Comparison of ENCODE assay signal across 12 cellular contexts in the genomic region with DNA sequence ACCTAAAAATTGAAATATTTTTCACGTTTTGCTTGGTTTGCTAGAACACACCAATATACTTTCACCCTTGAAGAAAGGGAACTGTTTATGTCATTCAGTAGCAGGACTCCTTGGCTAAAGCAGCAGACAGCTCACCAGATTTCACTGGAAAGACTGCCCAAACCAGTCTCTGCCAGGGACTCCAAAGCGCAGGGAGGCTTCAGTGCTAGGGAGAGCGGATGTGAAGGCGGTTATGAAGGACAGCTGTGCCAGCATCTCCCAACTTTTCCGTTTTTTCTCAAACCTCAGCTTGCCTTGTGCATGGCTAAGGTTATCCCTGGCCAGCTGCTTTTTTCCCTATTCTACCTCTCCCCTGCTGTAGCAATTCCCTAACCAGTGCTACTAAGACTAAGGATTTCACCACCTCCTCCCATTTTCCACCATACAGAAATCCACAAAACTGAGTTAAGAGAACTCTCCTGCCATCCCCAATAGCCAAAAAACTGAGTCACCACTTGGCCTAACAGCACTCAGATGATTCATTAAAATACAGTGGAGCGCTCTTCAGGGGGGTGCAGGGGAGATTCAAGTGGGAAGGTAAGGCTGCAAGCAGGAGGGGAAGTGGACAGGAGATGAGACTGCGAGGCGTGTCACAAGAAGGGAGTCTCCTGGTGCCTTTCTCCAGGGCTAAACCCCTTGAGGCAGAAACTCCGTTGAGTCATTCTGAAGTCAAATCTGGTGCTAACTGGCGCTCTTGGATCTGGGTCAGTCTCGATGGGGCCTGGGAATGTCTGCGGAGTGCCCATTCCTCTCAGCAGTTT.
DNase-seq lines count a peak whose midpoint lies in the region; ATAC-seq, FAIRE-seq and TF ChIP-seq lines count a peak whose summit lies in the region.
"Had no signal": no experiment of that assay in that cellular context is flagged by ENCODE, and none has a peak within 500 bp of the region (broad histone marks: within the 10 kb centered on the region; RNA-seq: fewer than 3 reads in every experiment).

No MANE protein-coding gene starts in this region.

- H3K9ac ChIP-seq in neuronal stem cell (ENCODE audit: low read depth, low read length, poor library complexity) = peak overlapping the region; percentile 12

- H3K4me2 ChIP-seq in PC-9 = peak overlapping the region; percentile 75
- H3K4me2 ChIP-seq in neuronal stem cell (ENCODE audit: insufficient read depth, low read length, poor library complexity, severe bottlenecking) = no peak overlapping the region

- CTCF ChIA-PET in PC-9 (lab: Charles Lee) = interaction anchor here (0.6 to 1.0 kb wide), 2 partner anchors 31 to 71 kb away, joined by 3 read pairs; no protein-coding TSS in a partner anchor

- H2BK12ac ChIP-seq in neuronal stem cell (ENCODE audit: low read length) = no peak overlapping the region

- H3K27me3 ChIP-seq in PC-9 (ENCODE audit: insufficient read depth, low read depth) (no peaks in the 10 kb centered on the region), esophagus squamous epithelium (peaks cover 0 to 8% (median 0%) of the 10 kb centered on the region in 4 donors), neuronal stem cell (ENCODE audit: control insufficient read depth in 3 of 3, insufficient read depth in 3 of 3, low read depth in 1 of 3, low read length in 3 of 3) (no peaks in the 10 kb centered on the region), testis (no peaks in the 10 kb centered on the region)
- H3K27me3 ChIP-seq: body of pancreas had no signal

- H3K4me3 ChIP-seq in AG09309 (ENCODE audit: control insufficient read depth, low read depth, low read length) = no peak overlapping the region
- peak overlapping the region; percentile 39; the same call in 1 of the 2 replicates for H3K4me3 ChIP-seq in PC-9
- peak overlapping the region in 1 of 4 donors; percentile 27 for H3K4me3 ChIP-seq in esophagus squamous epithelium
- H3K4me3 ChIP-seq in neuronal stem cell (ENCODE audit: low read length in 2 of 2) = no peak overlapping the region
- no peak overlapping the region for H3K4me3 ChIP-seq in testis
- H3K4me3 ChIP-seq: body of pancreas had no signal

- DNase-seq in AG09309 (ENCODE audit: low read depth) = peak; percentile 63
- DNase-seq in PC-9 = peak; percentile 74 to 79
- no peak for DNase-seq in esophagus squamous epithelium (lab: John Stamatoyannopoulos, UW)
- no peak for DNase-seq in neuronal stem cell (ENCODE audit: low spot score)
- DNase-seq in GDM1 (lab: John Stamatoyannopoulos, UW) = no peak
- no peak for DNase-seq in GM12892 (ENCODE audit: insufficient read length)
- DNase-seq in testis = no peak
- DNase-seq: activated CD4-positive, CD25-positive, alpha-beta regulatory T cell treated with anti-CD3 and anti-CD28 coated beads, Interleukin-2, amount 50 U/mL, for 72 hours; body of pancreas; NCI-H2029 treated with DMSO at 0.1 percent for 48 hours had no signal

- H3K27ac ChIP-seq in PC-9 = peak overlapping the region; percentile 98
- peak overlapping the region; percentile 48 to 72 (median 62) for H3K27ac ChIP-seq in esophagus squamous epithelium
- H3K27ac ChIP-seq in neuronal stem cell (replicated peaks; ENCODE audit: low read length) = no peak overlapping the region
- no peak overlapping the region for H3K27ac ChIP-seq in testis
- H3K27ac ChIP-seq: body of pancreas had no signal

- H2BK5ac ChIP-seq in neuronal stem cell (ENCODE audit: low read length) = no peak overlapping the region

- H3F3A ChIP-seq in PC-9 (ENCODE audit: insufficient read depth, low read depth) = peaks cover 36% of the 10 kb centered on the region

- no peaks in the 10 kb centered on the region for H3K9me3 ChIP-seq in PC-9 (ENCODE audit: insufficient read depth, low read depth)
- no peaks in the 10 kb centered on the region for H3K9me3 ChIP-seq in esophagus squamous epithelium
- H3K9me3 ChIP-seq in neuronal stem cell (replicated peaks in 1 of 2; ENCODE audit: control insufficient read depth in 2 of 2, insufficient read depth in 1 of 2, low read depth in 1 of 2, low read length in 2 of 2) = no peaks in the 10 kb centered on the region
- H3K9me3 ChIP-seq in testis = no peaks in the 10 kb centered on the region
- H3K9me3 ChIP-seq: body of pancreas had no signal

- no peak overlapping the region for H2AK5ac ChIP-seq in neuronal stem cell (ENCODE audit: low read depth, low read length)

- FAIRE-seq in GM12892 (lab: Jason Lieb, UNC) = no peak

- H3K79me2 ChIP-seq in PC-9 (ENCODE audit: low read depth) = no peaks in the 10 kb centered on the region

- no peak overlapping the region for H2BK120ac ChIP-seq in neuronal stem cell (ENCODE audit: low read depth, low read length)

- H3K23ac ChIP-seq in neuronal stem cell (ENCODE audit: low read depth, low read length, poor library complexity) = no peak overlapping the region

- ATAC-seq in GM19324 (IDR thresholded peaks at IDR 0.05; ENCODE audit: low FRiP score, unreplicated experiment) = no peak
- ATAC-seq: body of pancreas, left lobe of liver had no signal

- H3K9me2 ChIP-seq in PC-9 (ENCODE audit: insufficient read depth) = no peaks in the 10 kb centered on the region

- no peak overlapping the region for H4K91ac ChIP-seq in neuronal stem cell (ENCODE audit: low read depth, low read length, poor library complexity)

- intact Hi-C loops in PC-9 (cut with micrococcal nuclease; ENCODE audit: unreplicated experiment) (loop anchor here (1.0 to 10.0 kb wide), 10 partner anchors 31 to 403 kb away; no protein-coding TSS in a partner anchor), esophagus squamous epithelium (cut with DNase I) (loop anchor here (5.0 kb wide), 1 partner anchor 330 kb away; no protein-coding TSS in a partner anchor), testis (cut with DNase I; ENCODE audit: low total_unique reads) (loop anchor here (5.0 kb wide), 1 partner anchor 420 kb away; no protein-coding TSS in a partner anchor)

- no peak overlapping the region for H2AFZ ChIP-seq in PC-9
- H2AFZ ChIP-seq in neuronal stem cell (ENCODE audit: low read length) = peak overlapping the region; percentile 46

- no peak overlapping the region for H3K18ac ChIP-seq in neuronal stem cell (ENCODE audit: low read length)

- H3K79me1 ChIP-seq in neuronal stem cell (ENCODE audit: low read depth, low read length) = no peaks in the 10 kb centered on the region

- no peak overlapping the region for H3K4ac ChIP-seq in neuronal stem cell (ENCODE audit: low read length)

- H2BK15ac ChIP-seq in neuronal stem cell (ENCODE audit: low read length) = no peak overlapping the region

- H3K4me1 ChIP-seq in PC-9 (replicated peaks; ENCODE audit: insufficient read depth) (peaks cover 54% of the 10 kb centered on the region), esophagus squamous epithelium (peaks cover 13 to 50% (median 29%) of the 10 kb centered on the region in 3 donors), neuronal stem cell (ENCODE audit: control insufficient read depth in 2 of 2, insufficient read depth in 1 of 2, low read depth in 1 of 2, low read length in 2 of 2) (peaks cover 2% of the 10 kb centered on the region in 2 donors), testis (no peaks in the 10 kb centered on the region)
- H3K4me1 ChIP-seq: body of pancreas had no signal

- no peak overlapping the region for H3K14ac ChIP-seq in neuronal stem cell (ENCODE audit: low read length)

- no TSS peak for BruUV-seq in PC-9 (replicated peaks; lab: Mats Ljungman, UMichigan)

- H4K8ac ChIP-seq in neuronal stem cell (ENCODE audit: low read depth, low read length) = no peak overlapping the region

- TF ChIP-seq CTCF in AG09309 (IDR thresholded peaks at IDR 0.05; ENCODE audit: control insufficient read depth, insufficient read depth, low read depth, low read length, missing control alignments) = no peak
- TF ChIP-seq CTCF in PC-9 (conservative IDR thresholded peaks at IDR 0.05) = no peak
- TF ChIP-seq CTCF in esophagus squamous epithelium (IDR thresholded peaks at IDR 0.05) = no peak
- no peak for TF ChIP-seq CTCF in testis (IDR thresholded peaks at IDR 0.05)

- WGBS in esophagus squamous epithelium, 2 donors = 32 to 40% methylated on average over 9 to 12 of the region's 12 CpGs
- no CpG with 5 or more reads among the region's 12 CpGs for WGBS in neuronal stem cell (ENCODE audit: extremely low coverage in 2 of 2, insufficient read length in 2 of 2, insufficient replicate concordance in 1 of 2), 2 donors
- WGBS in testis, 2 donors = 75 to 91% methylated on average over 12 of the region's 12 CpGs

- H4K20me1 ChIP-seq in PC-9 (ENCODE audit: insufficient read depth) = no peaks in the 10 kb centered on the region

- TF ChIP-seq POLR2A in esophagus squamous epithelium (IDR thresholded peaks at IDR 0.05) = no peak
- no peak for TF ChIP-seq POLR2A in GM12892 (IDR thresholded peaks at IDR 0.05; ENCODE audit: low read depth, low read length)
- TF ChIP-seq POLR2A in testis (IDR thresholded peaks at IDR 0.05) = no peak

- POLR2A ChIA-PET in PC-9 (lab: Charles Lee; ENCODE audit: unreplicated experiment) = interaction anchor here (0.7 to 1.1 kb wide), 2 partner anchors 53 to 69 kb away, joined by 6 to 9 read pairs; no protein-coding TSS in a partner anchor

- no peaks in the 10 kb centered on the region for H3K36me3 ChIP-seq in PC-9 (ENCODE audit: low read depth)
- H3K36me3 ChIP-seq in esophagus squamous epithelium = no peaks in the 10 kb centered on the region
- H3K36me3 ChIP-seq in neuronal stem cell (replicated peaks in 1 of 2; ENCODE audit: control insufficient read depth in 2 of 2, insufficient read depth in 2 of 2, low read length in 2 of 2) = no peaks in the 10 kb centered on the region
- H3K36me3 ChIP-seq in testis (ENCODE audit: low read depth, missing control alignments) = no peaks in the 10 kb centered on the region

Comparison
In these comparisons a context has a peak if more than half of its experiments do, and no peak if none do; other contexts are left out.
1. DNase-seq: peak in AG09309 (single experiment) and PC-9 (2 of 2); none in esophagus squamous epithelium (single experiment), neuronal stem cell (single experiment), GDM1 (single experiment), GM12892 (single experiment) and testis (single experiment).
2. H3K27ac ChIP-seq: peak in PC-9 (single experiment) and esophagus squamous epithelium (4 of 4); none in neuronal stem cell (single experiment) and testis (0 of 2).